20 cellular contexts compared by ENCODE assay signal in genomic region chr20:49742948-49743347, GRCh38. TPM values are rescaled to one million over a fixed set of nuclear protein-coding genes. Genes with fewer than 3 reads are reported as not detected.
DNase-seq lines count a peak whose midpoint lies in the region; ATAC-seq, FAIRE-seq and TF ChIP-seq lines count a peak whose summit lies in the region.
"Had no signal": no experiment of that assay in that cellular context is flagged by ENCODE, and none has a peak within 500 bp of the region (broad histone marks: within the 10 kb centered on the region; RNA-seq: fewer than 3 reads in every experiment).

No MANE protein-coding gene starts in this region.

- H4K5ac ChIP-seq in H9 (ENCODE audit: insufficient read length, low read depth, low read length): no peak overlapping the region

- H3K9me3 Mint-ChIP-seq in H9 (no peaks in the 10 kb centered on the region), WTC11 (no peaks in the 10 kb centered on the region)
- H3K9me3 Mint-ChIP-seq: CD8-positive, alpha-beta memory T cell; HFFc6 had no signal

- no peaks in the 10 kb centered on the region for H4K20me1 ChIP-seq in H9 (ENCODE audit: control insufficient read depth, insufficient read depth, insufficient read length)
- no peaks in the 10 kb centered on the region for H4K20me1 ChIP-seq in keratinocyte (ENCODE audit: control insufficient read depth, extremely low read depth, insufficient read depth, low read length)
- no peaks in the 10 kb centered on the region for H4K20me1 ChIP-seq in hepatocyte (ENCODE audit: insufficient read depth, poor library complexity, severe bottlenecking)

- H3K23me2 ChIP-seq in H9 (ENCODE audit: insufficient read length, low read depth, low read length, poor library complexity, severe bottlenecking): no peaks in the 10 kb centered on the region

- H3K56ac ChIP-seq in H9 (ENCODE audit: insufficient read length, low read depth, low read length): no peak overlapping the region

- CTCF ChIA-PET in WTC11 (lab: Charles Lee): no interaction called here

- no peak overlapping the region for H2BK15ac ChIP-seq in H9 (ENCODE audit: low read depth, low read length)

- H3K27me3 Mint-ChIP-seq in H9 (ENCODE audit: low read depth) (no peaks in the 10 kb centered on the region), WTC11 (ENCODE audit: low read depth) (no peaks in the 10 kb centered on the region; the same call in 1 of the 2 replicates)

- H3K23ac ChIP-seq in H9 (ENCODE audit: insufficient read length, low read depth, low read length): no peak overlapping the region
- H3K23ac ChIP-seq in trophoblast cell (ENCODE audit: low read length): no peak overlapping the region

- H2AK5ac ChIP-seq in H9 (ENCODE audit: insufficient read length, low read length): no peak overlapping the region
- H2AK5ac ChIP-seq in trophoblast cell (ENCODE audit: low read length): no peak overlapping the region

- H3K9me3 ChIP-seq in H9 (ENCODE audit: control insufficient read depth, low read depth, low read length) (no peaks in the 10 kb centered on the region), keratinocyte (ENCODE audit: control insufficient read depth, low read depth, low read length) (no peaks in the 10 kb centered on the region), trophoblast cell (ENCODE audit: insufficient read depth, low read depth, low read length) (no peaks in the 10 kb centered on the region), gastrocnemius medialis (no peaks in the 10 kb centered on the region), hepatocyte (ENCODE audit: low read depth) (no peaks in the 10 kb centered on the region)
- H3K9me3 ChIP-seq: MG63 had no signal

- no peaks in the 10 kb centered on the region for H3K79me1 ChIP-seq in H9 (ENCODE audit: insufficient read depth, low read depth, low read length, poor library complexity, severe bottlenecking)
- peaks cover 1% of the 10 kb centered on the region for H3K79me1 ChIP-seq in trophoblast cell (ENCODE audit: low read length)

- no peak overlapping the region for H2BK20ac ChIP-seq in H9 (ENCODE audit: low read depth, low read length, poor library complexity, severe bottlenecking)

- H3K4me2 ChIP-seq in H9 (ENCODE audit: insufficient read depth, insufficient read length, low read length) (no peak overlapping the region), keratinocyte (ENCODE audit: control insufficient read depth, extremely low read depth, insufficient read depth, low read depth, low read length) (no peak overlapping the region), trophoblast cell (ENCODE audit: low read length) (no peak overlapping the region), hepatocyte (no peak overlapping the region)

- H3K36me3 ChIP-seq in keratinocyte (ENCODE audit: control insufficient read depth in 2 of 2, extremely low read depth in 1 of 2, insufficient read depth in 2 of 2, low read length in 2 of 2) (no peaks in the 10 kb centered on the region), trophoblast cell (ENCODE audit: control insufficient read depth in 1 of 2, insufficient read depth in 2 of 2, low read length in 2 of 2) (no peaks in the 10 kb centered on the region), gastrocnemius medialis (no peaks in the 10 kb centered on the region), hepatocyte (replicated peaks; ENCODE audit: insufficient read depth, low read depth) (no peaks in the 10 kb centered on the region)
- H3K36me3 ChIP-seq: MG63 had no signal

- H4K12ac ChIP-seq in trophoblast cell (ENCODE audit: low read depth, low read length): no peak overlapping the region

- H3K4ac ChIP-seq in H9 (ENCODE audit: low read depth, low read length) (no peak overlapping the region), trophoblast cell (ENCODE audit: low read depth, low read length) (no peak overlapping the region)

- dilution Hi-C loops in keratinocyte (cut with MboI; ENCODE audit: extremely low pct_ligation_motif_present, low sequenced_read_pairs): no loop called here

- H4K8ac ChIP-seq in H9 (replicated peaks; ENCODE audit: insufficient read length, low read depth, low read length): no peak overlapping the region
- H4K8ac ChIP-seq in trophoblast cell (ENCODE audit: low read depth, low read length): no peak overlapping the region

- H2AFZ ChIP-seq in H9 (ENCODE audit: low read length) (no peak overlapping the region), keratinocyte (ENCODE audit: control insufficient read depth, low read length) (no peak overlapping the region), trophoblast cell (ENCODE audit: insufficient read depth, low read length, poor library complexity) (no peak overlapping the region), hepatocyte (no peak overlapping the region)

- H3K4me3 Mint-ChIP-seq in H9 (no peak overlapping the region), WTC11 (no peak overlapping the region)
- H3K4me3 Mint-ChIP-seq: CD8-positive, alpha-beta memory T cell; HFFc6 had no signal

- H3K27ac Mint-ChIP-seq in H9 (peak overlapping the region in 2 of 3 experiments; percentile 92 to 94; a peak in 3 of 7 replicates), WTC11 (peak overlapping the region; percentile 94)
- H3K27ac Mint-ChIP-seq: HFFc6 had no signal

- H3K36me3 Mint-ChIP-seq in H9 (ENCODE audit: insufficient read depth in 1 of 3, low read depth in 3 of 3): no peaks in the 10 kb centered on the region
- H3K36me3 Mint-ChIP-seq in WTC11: no peaks in the 10 kb centered on the region
- H3K36me3 Mint-ChIP-seq: CD8-positive, alpha-beta memory T cell had no signal

- no peak overlapping the region for H3K18ac ChIP-seq in H9 (ENCODE audit: insufficient read length, low read depth, low read length)
- no peak overlapping the region for H3K18ac ChIP-seq in trophoblast cell (ENCODE audit: low read length)

- H2BK120ac ChIP-seq in H9 (ENCODE audit: low read depth, low read length, poor library complexity, severe bottlenecking) (no peak overlapping the region), trophoblast cell (ENCODE audit: insufficient read depth, low read length, poor library complexity) (no peak overlapping the region)

- no peak for FAIRE-seq in keratinocyte (lab: Jason Lieb, UNC)
- FAIRE-seq: RCC 7860 had no signal

- H3T11ph ChIP-seq in H9 (ENCODE audit: low read length): no peak overlapping the region

- intact Hi-C loops in gastrocnemius medialis (cut with DNase I; ENCODE audit: low total_unique reads): no loop called here

- H2BK5ac ChIP-seq in H9 (ENCODE audit: insufficient read length, low read length) (no peak overlapping the region), trophoblast cell (ENCODE audit: low read depth, low read length, poor library complexity) (no peak overlapping the region)

- POLR2A ChIA-PET in WTC11 (lab: Charles Lee): no interaction called here

- TF ChIP-seq POLR2A in gastrocnemius medialis (IDR thresholded peaks at IDR 0.05): no peak

- DNase-seq in H9: peak; percentile 50
- DNase-seq in WTC11 (ENCODE audit: low spot score): peak; percentile 20
- DNase-seq in keratinocyte (ENCODE audit: low read depth, low spot score): peak; percentile 9
- DNase-seq in trophoblast cell: peak; percentile 73 to 94
- DNase-seq in dedifferentiated amniotic fluid mesenchymal stem cell (ENCODE audit: extremely low spot score): no peak
- DNase-seq in gastrocnemius medialis: no peak
- DNase-seq in hepatocyte (ENCODE audit: low spot score): no peak
- DNase-seq: C1 segment of cervical spinal cord; CD8-positive, alpha-beta memory T cell; DMS79; HFFc6; IMR-90; Karpas-422; MG63; NCI-H1092; NCI-H510A; NCI-H748 treated with DMSO at 0.1 percent for 48 hours; NK-92 treated with Interleukin-12 subunit alpha and Interleukin-12 subunit beta, amount 100 ng/mL, for 24 hours; Right ventricle myocardium superior had no signal

- H3K27me3 ChIP-seq in H9 (ENCODE audit: insufficient read depth, low read length) (no peaks in the 10 kb centered on the region), keratinocyte (ENCODE audit: control insufficient read depth, extremely low read depth, insufficient read depth, low read length) (no peaks in the 10 kb centered on the region), trophoblast cell (ENCODE audit: insufficient read depth, low read length) (no peaks in the 10 kb centered on the region), gastrocnemius medialis (no peaks in the 10 kb centered on the region), hepatocyte (no peaks in the 10 kb centered on the region)
- H3K27me3 ChIP-seq: MG63 had no signal

- no peaks in the 10 kb centered on the region for H3K9me1 ChIP-seq in keratinocyte (ENCODE audit: control insufficient read depth, extremely low read depth, insufficient read depth, low read length)

- H4K91ac ChIP-seq in H9 (ENCODE audit: insufficient read length, low read depth, low read length): no peak overlapping the region
- no peak overlapping the region for H4K91ac ChIP-seq in trophoblast cell (ENCODE audit: low read depth, low read length)

- WGBS in H9 (ENCODE audit: extremely low coverage, insufficient read length, low lambda C conversion rate): no CpG with 5 or more reads among the region's 9 CpGs
- WGBS in trophoblast cell (ENCODE audit: extremely low coverage, insufficient coverage, insufficient read length): no CpG with 5 or more reads among the region's 9 CpGs
- WGBS in hepatocyte (ENCODE audit: low lambda C conversion rate, missing lambda C conversion rate): 65% methylated on average over 9 of the region's 9 CpGs

- H3K4me3 ChIP-seq in keratinocyte (ENCODE audit: control insufficient read depth in 2 of 3, extremely low read depth in 1 of 3, insufficient read depth in 2 of 3, low read depth in 1 of 3, low read length in 3 of 3) (no peak overlapping the region), trophoblast cell (ENCODE audit: low read depth, low read length) (no peak overlapping the region), gastrocnemius medialis (no peak overlapping the region), hepatocyte (no peak overlapping the region)
- H3K4me3 ChIP-seq: MG63 had no signal

- H3K9ac ChIP-seq in H9 (ENCODE audit: extremely low read depth, insufficient read length, low read length) (no peak overlapping the region), keratinocyte (ENCODE audit: control insufficient read depth, extremely low read depth, insufficient read depth, low read length) (no peak overlapping the region), trophoblast cell (ENCODE audit: low read length) (no peak overlapping the region)

- TF ChIP-seq CTCF in H9 (conservative IDR thresholded peaks at IDR 0.05) (no peak), WTC11 (IDR thresholded peaks at IDR 0.05) (no peak), keratinocyte (optimal IDR thresholded peaks at IDR 0.05 in 1 of 3, IDR thresholded peaks at IDR 0.05 in 1 of 3, conservative IDR thresholded peaks at IDR 0.05 in 1 of 3; ENCODE audit: extremely low read depth in 1 of 3, insufficient read depth in 2 of 3, low read length in 3 of 3) (no peak), gastrocnemius medialis (IDR thresholded peaks at IDR 0.05 in 4 of 5, conservative IDR thresholded peaks at IDR 0.05 in 1 of 5) (no peak), hepatocyte (IDR thresholded peaks at IDR 0.05; ENCODE audit: poor library complexity) (no peak)

- in situ Hi-C loops in gastrocnemius medialis (cut with MboI; ENCODE audit: low sequenced_read_pairs in 4 of 4): no loop called here

- no peaks in the 10 kb centered on the region for H3K9me2 ChIP-seq in hepatocyte (replicated peaks; ENCODE audit: insufficient read depth)

- H3K27ac ChIP-seq in H9 (ENCODE audit: insufficient read length, low read depth, low read length) (no peak overlapping the region), keratinocyte (ENCODE audit: control insufficient read depth, insufficient read depth, low read length) (no peak overlapping the region), trophoblast cell (ENCODE audit: low read depth, low read length) (no peak overlapping the region), gastrocnemius medialis (no peak overlapping the region), hepatocyte (no peak overlapping the region)

- no peaks in the 10 kb centered on the region for H3K79me2 ChIP-seq in H9 (ENCODE audit: insufficient read depth, low read length)
- no peaks in the 10 kb centered on the region for H3K79me2 ChIP-seq in keratinocyte (ENCODE audit: control insufficient read depth, insufficient read depth, low read length)
- H3K79me2 ChIP-seq in trophoblast cell (ENCODE audit: control insufficient read depth, insufficient read depth, low read length, poor library complexity): no peaks in the 10 kb centered on the region
- H3K79me2 ChIP-seq in hepatocyte: no peaks in the 10 kb centered on the region

- no peak overlapping the region for H3K14ac ChIP-seq in H9 (ENCODE audit: insufficient read depth, low read length)
- H3K14ac ChIP-seq in trophoblast cell (ENCODE audit: low read length): no peak overlapping the region

- ATAC-seq in WTC11 (peak; percentile 43), gastrocnemius medialis (no peak)

- H3K4me1 ChIP-seq in H9 (ENCODE audit: insufficient read depth, low read length): no peaks in the 10 kb centered on the region
- no peaks in the 10 kb centered on the region for H3K4me1 ChIP-seq in keratinocyte (ENCODE audit: control insufficient read depth, extremely low read depth, insufficient read depth, low read length)
- H3K4me1 ChIP-seq in trophoblast cell (ENCODE audit: control insufficient read depth in 1 of 2, insufficient read depth in 2 of 2, low read length in 2 of 2): peaks cover 2 to 7% of the 10 kb centered on the region in 2 experiments
- H3K4me1 ChIP-seq in gastrocnemius medialis: peaks cover 9 to 12% of the 10 kb centered on the region in 2 donors
- no peaks in the 10 kb centered on the region for H3K4me1 ChIP-seq in hepatocyte (ENCODE audit: insufficient read depth)

- H2BK12ac ChIP-seq in H9 (ENCODE audit: insufficient read length, low read depth, low read length): no peak overlapping the region
- no peak overlapping the region for H2BK12ac ChIP-seq in trophoblast cell (ENCODE audit: low read length)

- peaks cover 8 to 20% of the 10 kb centered on the region in 2 experiments for H3K4me1 Mint-ChIP-seq in H9
- H3K4me1 Mint-ChIP-seq in WTC11: peaks cover 18% of the 10 kb centered on the region
- H3K4me1 Mint-ChIP-seq: CD8-positive, alpha-beta memory T cell had no signal

RNA-seq across cellular contexts. Expression of gene B4GALT5, which starts 29.3 kb away (rescaled TPM):
- 75.9 and 77.0 TPM in 2 replicates for total RNA-seq in H9 (2021)
- total RNA-seq in WTC11 (2021): 62.4 to 71.5 TPM (median 69.4 TPM) in 3 replicates
- polyA plus RNA-seq in keratinocyte: 20.1 to 27.8 TPM (median 23.5 TPM) in 3 replicates
- polyA plus RNA-seq in keratinocyte (2011; ENCODE audit: low read depth): 3.7 TPM
- polyA plus RNA-seq in keratinocyte (2011; cell fraction: cytosol; rRNA removed): 19.5 and 27.6 TPM in 2 replicates
- polyA plus RNA-seq in keratinocyte (2011; cell fraction: nucleus; rRNA removed): 24.8 and 27.3 TPM in 2 replicates
- polyA plus RNA-seq in keratinocyte (2012; ENCODE audit: low replicate concordance): 9.1 and 16.7 TPM in 2 replicates
- polyA minus RNA-seq in keratinocyte: 21.8 to 23.9 TPM (median 23.2 TPM) in 3 replicates
- 21.5 TPM for polyA minus RNA-seq in keratinocyte (2011; cell fraction: cytosol; rRNA and poly(A)+ RNA removed)
- polyA minus RNA-seq in keratinocyte (2011; cell fraction: nucleus; rRNA and poly(A)+ RNA removed): 15.6 and 26.1 TPM in 2 replicates
- 38.1 and 39.6 TPM in 2 replicates for polyA plus RNA-seq in trophoblast cell (2013)
- total RNA-seq in gastrocnemius medialis: 10 to 100 TPM; 27.6 to 75.2 (median 56.4) TPM
- 41.8 and 42.5 TPM in 2 replicates for total RNA-seq in hepatocyte
- polyA plus RNA-seq in hepatocyte: 12.0 and 12.9 TPM in 2 replicates

Comparison
In these comparisons a context has a peak if more than half of its experiments do, and no peak if none do; other contexts are left out.
1. DNase-seq: peak in H9 (single experiment), WTC11 (single experiment), keratinocyte (single experiment) and trophoblast cell (2 of 2); none in dedifferentiated amniotic fluid mesenchymal stem cell (single experiment), gastrocnemius medialis (0 of 2) and hepatocyte (single experiment).